In genomic region chr3:187352581-187353575, GRCh38 we compare ENCODE assay signal across 24 cellular contexts. TPM values are rescaled to one million over a fixed set of nuclear protein-coding genes. Genes with fewer than 3 reads are reported as not detected.
DNase-seq lines count a peak whose midpoint lies in the region; ATAC-seq and TF ChIP-seq lines count a peak whose summit lies in the region.
"Had no signal": no experiment of that assay in that cellular context is flagged by ENCODE, and none has a peak within 500 bp of the region (broad histone marks: within the 10 kb centered on the region; RNA-seq: fewer than 3 reads in every experiment).

No MANE protein-coding gene starts in this region.

- TF ChIP-seq CTCF in psoas muscle (IDR thresholded peaks at IDR 0.05) (no peak), tibial artery (IDR thresholded peaks at IDR 0.05) (no peak), WTC11 (IDR thresholded peaks at IDR 0.05) (no peak)

- no peaks in the 10 kb centered on the region for H3K27me3 Mint-ChIP-seq in WTC11 (ENCODE audit: low read depth)
- peaks cover 13% of the 10 kb centered on the region for H3K27me3 Mint-ChIP-seq in T-helper 2 cell treated with Interferon-gamma antibody and Interleukin-4, amounts not matched to agents 5 μg/mL and 100 μg/mL, for 36 hours (ENCODE audit: low read depth)
- H3K27me3 Mint-ChIP-seq: activated CD4-positive, alpha-beta memory T cell treated with anti-CD3 and anti-CD28 coated beads for 36 hours; activated T-cell treated with anti-CD3 and anti-CD28 coated beads, Interleukin-2, amount 50 U/mL, for 24 hours had no signal

- no peaks in the 10 kb centered on the region for H3K36me3 Mint-ChIP-seq in WTC11
- no peaks in the 10 kb centered on the region for H3K36me3 Mint-ChIP-seq in T-helper 2 cell treated with Interferon-gamma antibody and Interleukin-4, amounts not matched to agents 5 μg/mL and 100 μg/mL, for 36 hours (ENCODE audit: low read depth)
- H3K36me3 Mint-ChIP-seq: activated CD4-positive, alpha-beta memory T cell treated with anti-CD3 and anti-CD28 coated beads for 36 hours; IgD-negative memory B cell had no signal

- H3K9me3 ChIP-seq in psoas muscle = no peaks in the 10 kb centered on the region
- no peaks in the 10 kb centered on the region for H3K9me3 ChIP-seq in tibial artery
- H3K9me3 ChIP-seq: ascending aorta, Caco-2, gastrocnemius medialis, lower lobe of right lung had no signal

- no peak overlapping the region for H3K4me3 ChIP-seq in psoas muscle
- no peak overlapping the region for H3K4me3 ChIP-seq in tibial artery
- H3K4me3 ChIP-seq: gastrocnemius medialis, lower lobe of right lung had no signal

- POLR2A ChIA-PET in WTC11 (lab: Charles Lee) = no interaction called here

- intact Hi-C loops in psoas muscle (cut with DNase I) (no loop called here), tibial artery (cut with DNase I; ENCODE audit: low total_unique reads) (no loop called here)

- DNase-seq in EL (peak; percentile 32), LoVo (ENCODE audit: low spot score) (peak; percentile 8), psoas muscle (no peak), retina (no peak), tibial artery (no peak), WTC11 (ENCODE audit: low spot score) (no peak)
- DNase-seq in T-helper 2 cell treated with Interferon-gamma antibody and Interleukin-4, amounts not matched to agents 5 μg/mL and 100 μg/mL, for 36 hours (ENCODE audit: low spot score) = no peak
- DNase-seq: activated CD4-positive, alpha-beta memory T cell treated with anti-CD3 and anti-CD28 coated beads for 36 hours; activated naive CD4-positive, alpha-beta T cell treated with anti-CD3 and anti-CD28 coated beads, Interleukin-2, amount 50 U/mL, for 16 hours; activated T-cell treated with anti-CD3 and anti-CD28 coated beads, Interleukin-2, amount 50 U/mL, for 24 hours; AML-193; Caco-2; gastrocnemius medialis; GDM1; lower lobe of right lung; MV-4-11; NCI-H1930; stimulated activated CD4-positive, alpha-beta T cell treated with anti-CD3 and anti-CD28 coated beads, Interleukin-2, amount 100 ng/mL, for 48 hours; SW 1271 had no signal

- CTCF ChIA-PET in WTC11 (lab: Charles Lee) = no interaction called here

- ATAC-seq in esophagus mucosa = peak; percentile 52
- ATAC-seq in psoas muscle = peak in 3 of 4 donors; percentile 61 to 81 (median 76)
- ATAC-seq in WTC11 = no peak
- ATAC-seq: lower lobe of right lung had no signal

- peaks cover 6% of the 10 kb centered on the region for H3K4me1 ChIP-seq in psoas muscle
- H3K4me1 ChIP-seq in tibial artery = peaks cover 0 to 7% (median 0%) of the 10 kb centered on the region in 4 donors
- H3K4me1 ChIP-seq: lower lobe of right lung had no signal

- peaks cover 4% of the 10 kb centered on the region for H3K4me1 Mint-ChIP-seq in WTC11
- no peaks in the 10 kb centered on the region for H3K4me1 Mint-ChIP-seq in T-helper 2 cell treated with Interferon-gamma antibody and Interleukin-4, amounts not matched to agents 5 μg/mL and 100 μg/mL, for 36 hours (ENCODE audit: low read depth)
- H3K4me1 Mint-ChIP-seq: IgD-negative memory B cell had no signal

- no peaks in the 10 kb centered on the region for H3K36me3 ChIP-seq in psoas muscle (ENCODE audit: insufficient read depth in 1 of 2, low read depth in 1 of 2)
- no peaks in the 10 kb centered on the region for H3K36me3 ChIP-seq in tibial artery
- H3K36me3 ChIP-seq: ascending aorta, gastrocnemius medialis, lower lobe of right lung had no signal

- no peak overlapping the region for H3K27ac Mint-ChIP-seq in WTC11
- H3K27ac Mint-ChIP-seq in T-helper 2 cell treated with Interferon-gamma antibody and Interleukin-4, amounts not matched to agents 5 μg/mL and 100 μg/mL, for 36 hours = no peak overlapping the region
- H3K27ac Mint-ChIP-seq: activated CD4-positive, alpha-beta memory T cell treated with anti-CD3 and anti-CD28 coated beads for 36 hours; activated T-cell treated with anti-CD3 and anti-CD28 coated beads, Interleukin-2, amount 50 U/mL, for 24 hours; dendritic cell treated with granulocyte-macrophage colony-stimulating factor and Interleukin-4, amounts not matched to agents 40 ng/mL and 50 ng/mL, for 4 days; IgD-negative memory B cell had no signal

- H3K27me3 ChIP-seq in psoas muscle (ENCODE audit: insufficient read depth in 3 of 3, low read length in 2 of 3) = no peaks in the 10 kb centered on the region
- H3K27me3 ChIP-seq in tibial artery = peaks cover 0 to 7% of the 10 kb centered on the region in 2 donors
- H3K27me3 ChIP-seq: ascending aorta, gastrocnemius medialis had no signal

- 39 to 47% (median 42%) methylated on average over 13 of the region's 13 CpGs for WGBS in psoas muscle, 3 donors

- no peak overlapping the region for H3K4me3 Mint-ChIP-seq in WTC11
- no peak overlapping the region for H3K4me3 Mint-ChIP-seq in T-helper 2 cell treated with Interferon-gamma antibody and Interleukin-4, amounts not matched to agents 5 μg/mL and 100 μg/mL, for 36 hours
- H3K4me3 Mint-ChIP-seq: activated CD4-positive, alpha-beta memory T cell treated with anti-CD3 and anti-CD28 coated beads for 36 hours; activated T-cell treated with anti-CD3 and anti-CD28 coated beads, Interleukin-2, amount 50 U/mL, for 24 hours; dendritic cell treated with granulocyte-macrophage colony-stimulating factor and Interleukin-4, amounts not matched to agents 40 ng/mL and 50 ng/mL, for 4 days; IgD-negative memory B cell had no signal

- no peak overlapping the region for H3K27ac ChIP-seq in psoas muscle
- H3K27ac ChIP-seq in tibial artery = no peak overlapping the region
- H3K27ac ChIP-seq: gastrocnemius medialis, lower lobe of right lung had no signal

- H3K9me3 Mint-ChIP-seq in WTC11 = peaks cover 10% of the 10 kb centered on the region
- H3K9me3 Mint-ChIP-seq in T-helper 2 cell treated with Interferon-gamma antibody and Interleukin-4, amounts not matched to agents 5 μg/mL and 100 μg/mL, for 36 hours = no peaks in the 10 kb centered on the region
- H3K9me3 Mint-ChIP-seq: activated CD4-positive, alpha-beta memory T cell treated with anti-CD3 and anti-CD28 coated beads for 36 hours; activated T-cell treated with anti-CD3 and anti-CD28 coated beads, Interleukin-2, amount 50 U/mL, for 24 hours; dendritic cell treated with granulocyte-macrophage colony-stimulating factor and Interleukin-4, amounts not matched to agents 40 ng/mL and 50 ng/mL, for 4 days; IgD-negative memory B cell had no signal

TF ChIP-seq in WTC11, 78 proteins besides CTCF, POLR2A, EP300 and RAD21:
- TF ChIP-seq GTF2I (CRISPR knock-in tag; conservative IDR thresholded peaks at IDR 0.05) (no peak), ATF2 (CRISPR knock-in tag; IDR thresholded peaks at IDR 0.05; ENCODE audit: borderline replicate concordance, low read depth) (no peak), MXD4 (CRISPR knock-in tag; IDR thresholded peaks at IDR 0.05; ENCODE audit: borderline replicate concordance) (no peak), E2F1 (CRISPR knock-in tag; IDR thresholded peaks at IDR 0.05) (no peak), CREB1 (CRISPR knock-in tag; IDR thresholded peaks at IDR 0.05) (no peak), FOXK1 (CRISPR knock-in tag; IDR thresholded peaks at IDR 0.05) (no peak), CREM (CRISPR knock-in tag; IDR thresholded peaks at IDR 0.05) (no peak), NR1H2 (CRISPR knock-in tag; IDR thresholded peaks at IDR 0.05) (no peak), PREB (CRISPR knock-in tag; IDR thresholded peaks at IDR 0.05; ENCODE audit: borderline replicate concordance) (no peak), FOXP1 (CRISPR knock-in tag; IDR thresholded peaks at IDR 0.05; ENCODE audit: borderline replicate concordance) (no peak)

RNA-seq across cellular contexts. Expression of gene RTP4, which starts 15.3 kb away (rescaled TPM):
- 1.8 TPM for total RNA-seq in esophagus mucosa
- under 1 TPM; 0.23 to 0.88 (median 0.44) TPM for total RNA-seq in psoas muscle
- polyA plus RNA-seq in psoas muscle = under 1 TPM; 0.35 to 0.82 (median 0.51) TPM
- total RNA-seq in WTC11 (2021) = not detected in 3 replicates
- total RNA-seq: ascending aorta, Caco-2, NCI-H460 had no signal

Comparison
In these comparisons a context has a peak if more than half of its experiments do, and no peak if none do; other contexts are left out.
1. DNase-seq: peak in EL (single experiment) and LoVo (single experiment); none in psoas muscle (0 of 2), retina (single experiment), tibial artery (0 of 2), WTC11 (single experiment) and T-helper 2 cell treated with Interferon-gamma antibody and Interleukin-4, amounts not matched to agents 5 μg/mL and 100 μg/mL, for 36 hours (single experiment).